In the genomic region with DNA sequence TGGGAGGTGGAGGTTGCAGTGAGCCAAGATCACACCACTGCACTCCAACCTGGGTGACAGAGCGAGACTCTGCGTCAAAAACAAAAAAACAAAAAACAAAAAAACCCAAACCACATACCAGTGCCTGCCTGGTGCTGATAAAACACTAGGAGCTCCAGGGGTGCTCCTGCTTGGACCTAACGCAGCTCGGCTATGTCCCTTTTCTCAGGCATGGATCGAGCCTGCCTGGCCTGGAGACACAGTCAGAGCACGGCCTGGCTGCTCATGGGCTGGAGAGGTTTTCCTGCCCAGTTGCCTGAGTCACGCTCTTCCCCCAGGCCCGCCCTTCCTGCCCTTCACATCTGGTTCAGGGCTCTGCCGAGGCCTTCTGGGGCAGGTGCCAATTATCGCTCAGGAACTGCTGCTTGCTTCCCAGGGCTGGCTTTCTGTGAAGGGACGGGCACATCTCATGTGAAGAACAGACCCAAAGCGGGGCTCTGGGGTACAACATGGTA, we compare ENCODE assay signal across 1 cellular context.
TF ChIP-seq lines count a peak whose summit lies in the region.

No MANE protein-coding gene starts in this region.

TF ChIP-seq in H1, 55 proteins besides CTCF, POLR2A, EP300 and RAD21 (continued from another document):
- TF ChIP-seq POLR2AphosphoS5 (IDR thresholded peaks at IDR 0.05; ENCODE audit: low read depth, low read length) = no peak
- no peak for TF ChIP-seq HDAC6 (IDR thresholded peaks at IDR 0.05; ENCODE audit: low read depth, low read length)
- TF ChIP-seq SIX5 (IDR thresholded peaks at IDR 0.05; ENCODE audit: low read depth, low read length) = no peak
- no peak for TF ChIP-seq CTBP2 (IDR thresholded peaks at IDR 0.05; ENCODE audit: borderline replicate concordance, insufficient read depth, insufficient read length, low read length)
- no peak for TF ChIP-seq CBX5 (IDR thresholded peaks at IDR 0.05; ENCODE audit: low read depth, low read length)
- TF ChIP-seq FOSL1 (IDR thresholded peaks at IDR 0.05; ENCODE audit: insufficient read depth, low read depth, low read length) = no peak
- TF ChIP-seq SIN3A (conservative IDR thresholded peaks at IDR 0.05 in 1 of 2, IDR thresholded peaks at IDR 0.05 in 1 of 2; ENCODE audit: low read depth in 1 of 2, low read length in 2 of 2) = no peak
- TF ChIP-seq MAFK (IDR thresholded peaks at IDR 0.05; ENCODE audit: low read depth, low read length) = no peak
- TF ChIP-seq, protein P1, sequence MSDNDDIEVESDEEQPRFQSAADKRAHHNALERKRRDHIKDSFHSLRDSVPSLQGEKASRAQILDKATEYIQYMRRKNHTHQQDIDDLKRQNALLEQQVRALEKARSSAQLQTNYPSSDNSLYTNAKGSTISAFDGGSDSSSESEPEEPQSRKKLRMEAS (IDR thresholded peaks at IDR 0.05) = no peak
- TF ChIP-seq TAF7 (optimal IDR thresholded peaks at IDR 0.05; ENCODE audit: borderline replicate concordance, low read depth, low read length) = no peak
- TF ChIP-seq RXRA (IDR thresholded peaks at IDR 0.05; ENCODE audit: insufficient read depth, low read depth, low read length) = no peak
